In the genomic region with DNA sequence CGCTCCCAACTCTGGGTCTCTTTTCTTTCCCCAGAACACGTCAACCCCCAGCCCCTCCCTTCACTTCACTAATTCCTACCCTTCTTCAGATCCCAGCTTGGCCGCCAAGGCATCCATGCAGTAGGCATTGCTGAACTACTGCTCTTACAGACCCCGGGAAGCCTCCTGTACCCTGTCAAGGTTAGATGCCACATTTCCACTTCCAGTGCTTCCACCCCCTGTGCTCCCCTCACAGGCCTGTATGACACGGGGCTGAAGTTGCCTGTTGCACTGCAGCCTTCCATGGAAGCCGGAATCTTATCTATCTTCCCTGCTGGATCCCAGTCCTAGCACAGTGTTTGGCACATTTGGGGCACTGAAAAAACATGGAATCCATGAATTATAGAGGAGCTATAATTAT, we compare ENCODE assay signal across 14 cellular contexts.
DNase-seq lines count a peak whose midpoint lies in the region; ATAC-seq, FAIRE-seq and TF ChIP-seq lines count a peak whose summit lies in the region.
"Had no signal": no experiment of that assay in that cellular context is flagged by ENCODE, and none has a peak within 500 bp of the region (broad histone marks: within the 10 kb centered on the region; RNA-seq: fewer than 3 reads in every experiment).

No MANE protein-coding gene starts in this region.

- peaks cover 19% of the 10 kb centered on the region for H3K23me2 ChIP-seq in H1 (ENCODE audit: low read depth, low read length)

- no peak for TF ChIP-seq POLR2A in H1 (IDR thresholded peaks at IDR 0.05; ENCODE audit: control extremely low read depth in 1 of 2, low read depth in 2 of 2, low read length in 2 of 2)

- no peak for ATAC-seq in stimulated activated memory B cell treated with anti-CD40 and anti-IgM and Interleukin-4, amounts not matched to agents 10 μg/mL and 1 μg/mL and 100 μg/mL, for 72 hours
- no peak for ATAC-seq in HG02840 (IDR thresholded peaks at IDR 0.05; ENCODE audit: low FRiP score, unreplicated experiment)
- ATAC-seq: left cardiac atrium had no signal

- H4K8ac ChIP-seq in H1 (ENCODE audit: extremely low read depth, insufficient read depth, low read length): no peak overlapping the region

- H4K5ac ChIP-seq in H1 (ENCODE audit: insufficient read length, low read depth, low read length): no peak overlapping the region

- TF ChIP-seq CTCF in OCI-LY7 (conservative IDR thresholded peaks at IDR 0.05; ENCODE audit: low read length) (no peak), H1 (IDR thresholded peaks at IDR 0.05; ENCODE audit: control extremely low read depth in 1 of 3, insufficient read depth in 1 of 3, low read depth in 1 of 3, low read length in 3 of 3) (no peak)

- peak overlapping the region; percentile 71 for H3K27ac ChIP-seq in OCI-LY7 (ENCODE audit: low read depth, low read length, poor library complexity, severe bottlenecking)
- H3K27ac ChIP-seq in H1 (ENCODE audit: low read depth, low read length): no peak overlapping the region
- H3K27ac ChIP-seq: adrenal gland had no signal

- 86% methylated on average over 6 of the region's 6 CpGs; no CpG with 5 or more reads in 1 of the 2 experiments for WGBS in H1 (ENCODE audit: extremely low coverage in 1 of 2, insufficient coverage in 1 of 2, insufficient read length in 1 of 2, insufficient replicate concordance in 2 of 2, low coverage in 1 of 2, low lambda C conversion rate in 2 of 2, missing lambda C conversion rate in 1 of 2), 2 experiments

- H3K4me1 ChIP-seq in OCI-LY7 (ENCODE audit: insufficient read depth, low read length, poor library complexity, severe bottlenecking) (peaks cover 20% of the 10 kb centered on the region), H1 (replicated peaks in 1 of 4; ENCODE audit: control insufficient read depth in 3 of 4, insufficient read depth in 4 of 4, low read length in 3 of 4) (peaks cover 8 to 17% (median 14%) of the 10 kb centered on the region in 4 experiments)

- no peaks in the 10 kb centered on the region for H3K9me3 Mint-ChIP-seq in activated naive CD4-positive, alpha-beta T cell treated with anti-CD3 and anti-CD28 coated beads for 36 hours
- no peaks in the 10 kb centered on the region for H3K9me3 Mint-ChIP-seq in stimulated activated memory B cell treated with anti-CD40 and anti-IgM and Interleukin-4, amounts not matched to agents 10 μg/mL and 1 μg/mL and 100 μg/mL, for 72 hours

- no peak for TF ChIP-seq EP300 in H1 (IDR thresholded peaks at IDR 0.05; ENCODE audit: borderline replicate concordance in 1 of 2, low read depth in 2 of 2, low read length in 2 of 2)

- H3K4me2 ChIP-seq in OCI-LY7 (ENCODE audit: low read length) (peak overlapping the region; percentile 91), H1 (ENCODE audit: insufficient read depth in 1 of 2, low read depth in 2 of 2, low read length in 2 of 2) (peak overlapping the region; percentile 82 to 94)

- H3K27me3 Mint-ChIP-seq in activated naive CD4-positive, alpha-beta T cell treated with anti-CD3 and anti-CD28 coated beads for 36 hours (ENCODE audit: low read depth): peaks cover 19% of the 10 kb centered on the region
- peaks cover 42% of the 10 kb centered on the region for H3K27me3 Mint-ChIP-seq in stimulated activated memory B cell treated with anti-CD40 and anti-IgM and Interleukin-4, amounts not matched to agents 10 μg/mL and 1 μg/mL and 100 μg/mL, for 72 hours

- H3K9me2 ChIP-seq in OCI-LY7 (ENCODE audit: insufficient read depth, low read length): no peaks in the 10 kb centered on the region

- H3K9me3 ChIP-seq in OCI-LY7 (ENCODE audit: low read length) (no peaks in the 10 kb centered on the region), H1 (ENCODE audit: insufficient read depth in 2 of 2, low read depth in 1 of 2, low read length in 1 of 2) (no peaks in the 10 kb centered on the region)
- H3K9me3 ChIP-seq: adrenal gland had no signal

- CTCF ChIA-PET in activated naive CD4-positive, alpha-beta T cell treated with anti-CD3 and anti-CD28 coated beads for 36 hours (lab: Charles Lee): interaction anchor here (0.6 to 2.4 kb wide), 4 partner anchors 10 to 451 kb away, joined by 3 to 8 read pairs (median 5); no protein-coding TSS in a partner anchor
- CTCF ChIA-PET in OCI-LY7 (lab: Charles Lee; ENCODE audit: unreplicated experiment): interaction anchor here (1.9 kb wide), 2 partner anchors 20 to 358 kb away, joined by 5 read pairs; no protein-coding TSS in a partner anchor
- CTCF ChIA-PET in H1 (lab: Charles Lee; ENCODE audit: partially characterized antibody): interaction anchor here (0.6 to 8.6 kb wide), 8 partner anchors 13 to 100 kb away, joined by 3 to 107 read pairs (median 5); no protein-coding TSS in a partner anchor

- TF ChIP-seq RAD21 in H1 (IDR thresholded peaks at IDR 0.05 in 1 of 2, conservative IDR thresholded peaks at IDR 0.05 in 1 of 2; ENCODE audit: low read depth in 2 of 2, low read length in 2 of 2): no peak

- H2BK20ac ChIP-seq in H1 (ENCODE audit: low read length): no peak overlapping the region

- FAIRE-seq in H1 (lab: Jason Lieb, UNC): no peak

- POLR2A ChIA-PET in OCI-LY7 (lab: Charles Lee): interaction anchor here (0.5 to 2.0 kb wide), 6 partner anchors 10 to 326 kb away, joined by 3 to 7 read pairs (median 6); no protein-coding TSS in a partner anchor
- POLR2A ChIA-PET in H1 (lab: Charles Lee; ENCODE audit: partially characterized antibody): interaction anchor here (0.7 to 6.8 kb wide), 12 partner anchors 8 to 451 kb away, joined by 3 to 97 read pairs (median 5); no protein-coding TSS in a partner anchor

- H2AFZ ChIP-seq in OCI-LY7 (ENCODE audit: low read length) (peak overlapping the region; percentile 78; the same call in 1 of the 2 replicates), H1 (ENCODE audit: low read length) (no peak overlapping the region)

- H3K4me3 ChIP-seq in OCI-LY7 (ENCODE audit: low read depth, low read length, poor library complexity, severe bottlenecking) (peak overlapping the region; percentile 83), H1 (ENCODE audit: extremely low read depth in 1 of 4, insufficient read depth in 2 of 4, low read depth in 3 of 4, low read length in 4 of 4) (peak overlapping the region; percentile 78 to 91 (median 88); a peak in 7 of 8 replicates)
- H3K4me3 ChIP-seq: adrenal gland had no signal

- no peaks in the 10 kb centered on the region for H3K36me3 ChIP-seq in OCI-LY7 (ENCODE audit: insufficient read depth, low read length)
- H3K36me3 ChIP-seq in H1 (ENCODE audit: control insufficient read depth in 2 of 4, insufficient read depth in 4 of 4, low read length in 3 of 4): no peaks in the 10 kb centered on the region
- H3K36me3 ChIP-seq: adrenal gland had no signal

- H3K79me1 ChIP-seq in H1 (ENCODE audit: low read depth, low read length): no peaks in the 10 kb centered on the region; the same call in 1 of the 2 replicates

- H3K36me3 Mint-ChIP-seq in activated naive CD4-positive, alpha-beta T cell treated with anti-CD3 and anti-CD28 coated beads for 36 hours (ENCODE audit: low read depth): peaks cover 4% of the 10 kb centered on the region
- H3K36me3 Mint-ChIP-seq in stimulated activated memory B cell treated with anti-CD40 and anti-IgM and Interleukin-4, amounts not matched to agents 10 μg/mL and 1 μg/mL and 100 μg/mL, for 72 hours: no peaks in the 10 kb centered on the region

- H3K4ac ChIP-seq in H1 (replicated peaks; ENCODE audit: insufficient read length, low read depth, low read length): no peak overlapping the region

- no peak overlapping the region for H2BK12ac ChIP-seq in H1 (ENCODE audit: low read depth, low read length)

- H4K91ac ChIP-seq in H1 (replicated peaks; ENCODE audit: insufficient read length, low read length): no peak overlapping the region

- no peak overlapping the region for H3K27ac Mint-ChIP-seq in activated naive CD4-positive, alpha-beta T cell treated with anti-CD3 and anti-CD28 coated beads for 36 hours
- no peak overlapping the region for H3K27ac Mint-ChIP-seq in stimulated activated memory B cell treated with anti-CD40 and anti-IgM and Interleukin-4, amounts not matched to agents 10 μg/mL and 1 μg/mL and 100 μg/mL, for 72 hours

- peaks cover 25% of the 10 kb centered on the region for H3K4me1 Mint-ChIP-seq in activated naive CD4-positive, alpha-beta T cell treated with anti-CD3 and anti-CD28 coated beads for 36 hours (ENCODE audit: low read depth)
- H3K4me1 Mint-ChIP-seq in stimulated activated memory B cell treated with anti-CD40 and anti-IgM and Interleukin-4, amounts not matched to agents 10 μg/mL and 1 μg/mL and 100 μg/mL, for 72 hours: peaks cover 21% of the 10 kb centered on the region

- no peak overlapping the region for H2BK120ac ChIP-seq in H1 (replicated peaks; ENCODE audit: low read depth, low read length)

- DNase-seq in activated naive CD4-positive, alpha-beta T cell treated with anti-CD3 and anti-CD28 coated beads for 36 hours: no peak
- DNase-seq in activated naive CD4-positive, alpha-beta T cell treated with Interleukin-2 at 50 U/mL for 16 hours: no peak
- DNase-seq in OCI-LY7 (ENCODE audit: low spot score): no peak
- DNase-seq in H1 (ENCODE audit: low read depth in 1 of 2, low spot score in 2 of 2): no peak
- no peak for DNase-seq in NCI-H1436 (lab: John Stamatoyannopoulos, UW)
- DNase-seq in NCI-H510A treated with DMSO at 0.1 percent for 48 hours (lab: John Stamatoyannopoulos, UW): no peak
- DNase-seq: activated CD4-positive, CD25-positive, alpha-beta regulatory T cell; adrenal gland; foreskin fibroblast; GF-D8; left cardiac atrium; SHP77 treated with DMSO at 0.1 percent for 48 hours had no signal

- 0 out of 2 replicates have a peak overlapping the region, but pooled peaks have one; percentile 49 for H2BK5ac ChIP-seq in H1 (ENCODE audit: low read depth, low read length)

- H2BK15ac ChIP-seq in H1 (ENCODE audit: low read length): 0 out of 2 replicates have a peak overlapping the region, but pooled peaks have one; percentile 72

- no TSS peak for BruUV-seq in OCI-LY7 (replicated peaks; lab: Mats Ljungman, UMichigan)

- H4K20me1 ChIP-seq in OCI-LY7 (ENCODE audit: insufficient read depth, low read length): peaks cover 15% of the 10 kb centered on the region
- H4K20me1 ChIP-seq in H1 (replicated peaks in 1 of 2; ENCODE audit: control insufficient read depth in 1 of 2, insufficient read depth in 2 of 2, low read length in 2 of 2): peaks cover 3% of the 10 kb centered on the region in 2 experiments

- 0 out of 2 replicates have a peak overlapping the region, but pooled peaks have one; percentile 69 for H2AK5ac ChIP-seq in H1 (ENCODE audit: low read depth, low read length)

- H3K27me3 ChIP-seq in H1 (replicated peaks in 1 of 4; ENCODE audit: control insufficient read depth in 3 of 4, extremely low read depth in 1 of 4, insufficient read depth in 3 of 4, low read length in 3 of 4): peaks cover 0 to 15% (median 7%) of the 10 kb centered on the region in 4 experiments; a peak in 5 of 7 replicates

- peaks cover 22% of the 10 kb centered on the region for H3K79me2 ChIP-seq in OCI-LY7 (ENCODE audit: insufficient read depth, low read depth, low read length)
- peaks cover 0 to 9% of the 10 kb centered on the region in 2 experiments; a peak in 2 of 4 replicates for H3K79me2 ChIP-seq in H1 (ENCODE audit: control insufficient read depth in 1 of 2, insufficient read depth in 2 of 2, low read length in 2 of 2)

- peak overlapping the region in 2 of 4 experiments; percentile 4 to 91; a peak in 3 of 7 replicates for H3K9ac ChIP-seq in H1 (replicated peaks in 1 of 4; ENCODE audit: extremely low read depth in 1 of 4, low read depth in 3 of 4, low read length in 3 of 4)

- intact Hi-C loops in activated naive CD4-positive, alpha-beta T cell treated with anti-CD3 and anti-CD28 coated beads for 36 hours (cut with micrococcal nuclease): no loop called here
- intact Hi-C loops in OCI-LY7 (cut with micrococcal nuclease; ENCODE audit: unreplicated experiment): no loop called here

- H3K18ac ChIP-seq in H1 (ENCODE audit: extremely low read depth, low read length): no peak overlapping the region

- H3K56ac ChIP-seq in H1 (replicated peaks; ENCODE audit: insufficient read length, low read depth, low read length): no peak overlapping the region

- H3K4me3 Mint-ChIP-seq in activated naive CD4-positive, alpha-beta T cell treated with anti-CD3 and anti-CD28 coated beads for 36 hours: peak overlapping the region; percentile 89
- peak overlapping the region; percentile 50 for H3K4me3 Mint-ChIP-seq in stimulated activated memory B cell treated with anti-CD40 and anti-IgM and Interleukin-4, amounts not matched to agents 10 μg/mL and 1 μg/mL and 100 μg/mL, for 72 hours

- H3K14ac ChIP-seq in H1 (ENCODE audit: insufficient read length): no peak overlapping the region

- H3K23ac ChIP-seq in H1 (ENCODE audit: insufficient read length): no peak overlapping the region
